12 cellular contexts compared by ENCODE assay signal in the genomic region with DNA sequence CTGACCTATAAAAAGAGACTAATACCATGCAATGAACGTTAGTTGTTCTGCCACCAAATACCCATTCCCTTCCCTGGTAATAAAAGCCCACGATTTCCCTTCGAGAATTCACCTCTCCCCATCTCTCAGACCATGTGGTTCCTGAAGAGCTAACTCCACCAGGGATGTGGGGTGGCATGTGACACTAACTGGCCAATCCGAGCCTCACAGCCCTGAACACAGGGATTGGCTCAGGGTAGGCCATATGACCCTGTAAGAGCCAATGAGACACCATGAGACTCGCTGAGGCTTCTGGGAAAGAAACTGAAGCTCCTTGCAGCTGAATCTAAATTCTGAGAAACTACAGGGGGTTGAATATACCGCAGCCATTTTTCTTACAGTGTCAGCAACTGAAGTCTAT. TPM values are rescaled to one million over a fixed set of nuclear protein-coding genes. Genes with fewer than 3 reads are reported as not detected.
DNase-seq lines count a peak whose midpoint lies in the region; ATAC-seq, FAIRE-seq and TF ChIP-seq lines count a peak whose summit lies in the region.
"Had no signal": no experiment of that assay in that cellular context is flagged by ENCODE, and none has a peak within 500 bp of the region (broad histone marks: within the 10 kb centered on the region; RNA-seq: fewer than 3 reads in every experiment).

No MANE protein-coding gene starts in this region.

- H3K4me3 ChIP-seq in lower lobe of right lung = no peak overlapping the region

- peak overlapping the region; percentile 21 for H3K27ac Mint-ChIP-seq in activated CD4-positive, alpha-beta T cell treated with anti-CD3 and anti-CD28 coated beads for 36 hours
- peak overlapping the region; percentile 5; the same call in 1 of the 2 replicates for H3K27ac Mint-ChIP-seq in WTC11
- peak overlapping the region in 2 of 6 donors; percentile 21 to 65 for H3K27ac Mint-ChIP-seq in naive B cell

- POLR2A ChIA-PET in activated CD4-positive, alpha-beta T cell treated with anti-CD3 and anti-CD28 coated beads for 36 hours (lab: Charles Lee) = interaction anchor here (0.6 to 1.4 kb wide), 3 partner anchors 9 to 69 kb away, joined by 3 to 4 read pairs (median 3); no protein-coding TSS in a partner anchor
- POLR2A ChIA-PET in WTC11 (lab: Charles Lee) = no interaction called here

- TF ChIP-seq CTCF in WTC11 (IDR thresholded peaks at IDR 0.05) = no peak
- no peak for TF ChIP-seq CTCF in lower lobe of right lung (IDR thresholded peaks at IDR 0.05)

- no peaks in the 10 kb centered on the region for H3K27me3 Mint-ChIP-seq in activated CD4-positive, alpha-beta T cell treated with anti-CD3 and anti-CD28 coated beads for 36 hours
- no peaks in the 10 kb centered on the region for H3K27me3 Mint-ChIP-seq in WTC11 (ENCODE audit: low read depth)
- no peaks in the 10 kb centered on the region for H3K27me3 Mint-ChIP-seq in naive B cell

- H3K36me3 Mint-ChIP-seq in activated CD4-positive, alpha-beta T cell treated with anti-CD3 and anti-CD28 coated beads for 36 hours (ENCODE audit: low read depth) = peaks cover 39% of the 10 kb centered on the region
- H3K36me3 Mint-ChIP-seq in WTC11 = peaks cover 31% of the 10 kb centered on the region
- H3K36me3 Mint-ChIP-seq in naive B cell = peaks cover 0 to 20% of the 10 kb centered on the region in 2 donors

- peaks cover 8% of the 10 kb centered on the region for H3K36me3 ChIP-seq in lower lobe of right lung

- peak; percentile 44 for DNase-seq in activated CD4-positive, alpha-beta T cell treated with anti-CD3 and anti-CD28 coated beads for 36 hours
- DNase-seq in activated CD4-positive, alpha-beta T cell treated with anti-CD3 and anti-CD28 coated beads, Interleukin-2, amount 50 U/mL, for 1 hour = no peak
- DNase-seq in HTR-8/SVneo (ENCODE audit: insufficient read length, low spot score) (peak; percentile 33), WTC11 (ENCODE audit: low spot score) (no peak), naive B cell (no peak), SIG-M5 (lab: John Stamatoyannopoulos, UW) (no peak), lower lobe of right lung (no peak)
- DNase-seq: effector memory CD4-positive, alpha-beta T cell; left cardiac atrium; MM.1S had no signal

- H3K9me3 ChIP-seq in lower lobe of right lung = no peaks in the 10 kb centered on the region

- ATAC-seq in activated CD4-positive, alpha-beta T cell treated with anti-CD3 and anti-CD28 coated beads for 36 hours = peak; percentile 94
- ATAC-seq in WTC11 (peak; percentile 69), naive B cell (ENCODE audit: low read depth in 2 of 2) (peak; percentile 46 to 49), GM18873 (IDR thresholded peaks at IDR 0.05; ENCODE audit: low FRiP score, unreplicated experiment) (no peak), lower lobe of right lung (no peak)
- ATAC-seq: left cardiac atrium had no signal

- CTCF ChIA-PET in activated CD4-positive, alpha-beta T cell treated with anti-CD3 and anti-CD28 coated beads for 36 hours (lab: Charles Lee) = interaction anchor here (0.6 to 1.3 kb wide), 8 partner anchors 8 to 842 kb away, joined by 3 to 6 read pairs (median 4); no protein-coding TSS in a partner anchor
- CTCF ChIA-PET in WTC11 (lab: Charles Lee) = interaction anchor here (1.3 to 4.9 kb wide), 3 partner anchors 24 to 70 kb away, joined by 6 to 38 read pairs (median 9); no protein-coding TSS in a partner anchor

- H3K4me1 ChIP-seq in lower lobe of right lung = peaks cover 15% of the 10 kb centered on the region

- FAIRE-seq in HTR-8/SVneo (lab: Jason Lieb, UNC) = no peak

- no peak overlapping the region for H3K4me3 Mint-ChIP-seq in activated CD4-positive, alpha-beta T cell treated with anti-CD3 and anti-CD28 coated beads for 36 hours
- H3K4me3 Mint-ChIP-seq in WTC11 = no peak overlapping the region
- H3K4me3 Mint-ChIP-seq in naive B cell = no peak overlapping the region
- H3K4me3 Mint-ChIP-seq: nephron had no signal

- peaks cover 44% of the 10 kb centered on the region for H3K4me1 Mint-ChIP-seq in activated CD4-positive, alpha-beta T cell treated with anti-CD3 and anti-CD28 coated beads for 36 hours
- peaks cover 6% of the 10 kb centered on the region for H3K4me1 Mint-ChIP-seq in WTC11
- peaks cover 21 to 40% (median 39%) of the 10 kb centered on the region in 3 donors for H3K4me1 Mint-ChIP-seq in naive B cell

- no peaks in the 10 kb centered on the region for H3K27me3 ChIP-seq in lower lobe of right lung (ENCODE audit: low read depth)

- intact Hi-C loops in activated CD4-positive, alpha-beta T cell treated with anti-CD3 and anti-CD28 coated beads for 36 hours (cut with DNase I, micrococcal nuclease) = no loop called here
- intact Hi-C loops in lower lobe of right lung (cut with DNase I) = no loop called here

- H3K27ac ChIP-seq in lower lobe of right lung = no peak overlapping the region

- no peaks in the 10 kb centered on the region for H3K9me3 Mint-ChIP-seq in activated CD4-positive, alpha-beta T cell treated with anti-CD3 and anti-CD28 coated beads for 36 hours (ENCODE audit: low read depth)
- peaks cover 18% of the 10 kb centered on the region for H3K9me3 Mint-ChIP-seq in WTC11
- no peaks in the 10 kb centered on the region for H3K9me3 Mint-ChIP-seq in naive B cell
- H3K9me3 Mint-ChIP-seq: nephron had no signal

TF ChIP-seq in WTC11, 78 proteins besides CTCF, POLR2A, EP300 and RAD21:
- peak; percentile 69 for TF ChIP-seq NFYB (CRISPR knock-in tag; conservative IDR thresholded peaks at IDR 0.05; ENCODE audit: low read depth)
- TF ChIP-seq, protein P1, sequence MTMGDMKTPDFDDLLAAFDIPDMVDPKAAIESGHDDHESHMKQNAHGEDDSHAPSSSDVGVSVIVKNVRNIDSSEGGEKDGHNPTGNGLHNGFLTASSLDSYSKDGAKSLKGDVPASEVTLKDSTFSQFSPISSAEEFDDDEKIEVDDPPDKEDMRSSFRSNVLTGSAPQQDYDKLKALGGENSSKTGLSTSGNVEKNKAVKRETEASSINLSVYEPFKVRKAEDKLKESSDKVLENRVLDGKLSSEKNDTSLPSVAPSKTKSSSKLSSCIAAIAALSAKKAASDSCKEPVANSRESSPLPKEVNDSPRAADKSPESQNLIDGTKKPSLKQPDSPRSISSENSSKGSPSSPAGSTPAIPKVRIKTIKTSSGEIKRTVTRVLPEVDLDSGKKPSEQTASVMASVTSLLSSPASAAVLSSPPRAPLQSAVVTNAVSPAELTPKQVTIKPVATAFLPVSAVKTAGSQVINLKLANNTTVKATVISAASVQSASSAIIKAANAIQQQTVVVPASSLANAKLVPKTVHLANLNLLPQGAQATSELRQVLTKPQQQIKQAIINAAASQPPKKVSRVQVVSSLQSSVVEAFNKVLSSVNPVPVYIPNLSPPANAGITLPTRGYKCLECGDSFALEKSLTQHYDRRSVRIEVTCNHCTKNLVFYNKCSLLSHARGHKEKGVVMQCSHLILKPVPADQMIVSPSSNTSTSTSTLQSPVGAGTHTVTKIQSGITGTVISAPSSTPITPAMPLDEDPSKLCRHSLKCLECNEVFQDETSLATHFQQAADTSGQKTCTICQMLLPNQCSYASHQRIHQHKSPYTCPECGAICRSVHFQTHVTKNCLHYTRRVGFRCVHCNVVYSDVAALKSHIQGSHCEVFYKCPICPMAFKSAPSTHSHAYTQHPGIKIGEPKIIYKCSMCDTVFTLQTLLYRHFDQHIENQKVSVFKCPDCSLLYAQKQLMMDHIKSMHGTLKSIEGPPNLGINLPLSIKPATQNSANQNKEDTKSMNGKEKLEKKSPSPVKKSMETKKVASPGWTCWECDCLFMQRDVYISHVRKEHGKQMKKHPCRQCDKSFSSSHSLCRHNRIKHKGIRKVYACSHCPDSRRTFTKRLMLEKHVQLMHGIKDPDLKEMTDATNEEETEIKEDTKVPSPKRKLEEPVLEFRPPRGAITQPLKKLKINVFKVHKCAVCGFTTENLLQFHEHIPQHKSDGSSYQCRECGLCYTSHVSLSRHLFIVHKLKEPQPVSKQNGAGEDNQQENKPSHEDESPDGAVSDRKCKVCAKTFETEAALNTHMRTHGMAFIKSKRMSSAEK (CRISPR knock-in tag; IDR thresholded peaks at IDR 0.05; ENCODE audit: borderline replicate concordance) = 0 out of 2 replicates have a peak, but pooled peaks have one; percentile 26
- TF ChIP-seq, protein P2, sequence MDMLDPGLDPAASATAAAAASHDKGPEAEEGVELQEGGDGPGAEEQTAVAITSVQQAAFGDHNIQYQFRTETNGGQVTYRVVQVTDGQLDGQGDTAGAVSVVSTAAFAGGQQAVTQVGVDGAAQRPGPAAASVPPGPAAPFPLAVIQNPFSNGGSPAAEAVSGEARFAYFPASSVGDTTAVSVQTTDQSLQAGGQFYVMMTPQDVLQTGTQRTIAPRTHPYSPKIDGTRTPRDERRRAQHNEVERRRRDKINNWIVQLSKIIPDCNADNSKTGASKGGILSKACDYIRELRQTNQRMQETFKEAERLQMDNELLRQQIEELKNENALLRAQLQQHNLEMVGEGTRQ (CRISPR knock-in tag; IDR thresholded peaks at IDR 0.05) = peak; percentile 87
- TF ChIP-seq, protein P3, sequence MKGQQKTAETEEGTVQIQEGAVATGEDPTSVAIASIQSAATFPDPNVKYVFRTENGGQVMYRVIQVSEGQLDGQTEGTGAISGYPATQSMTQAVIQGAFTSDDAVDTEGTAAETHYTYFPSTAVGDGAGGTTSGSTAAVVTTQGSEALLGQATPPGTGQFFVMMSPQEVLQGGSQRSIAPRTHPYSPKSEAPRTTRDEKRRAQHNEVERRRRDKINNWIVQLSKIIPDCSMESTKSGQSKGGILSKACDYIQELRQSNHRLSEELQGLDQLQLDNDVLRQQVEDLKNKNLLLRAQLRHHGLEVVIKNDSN (CRISPR knock-in tag; IDR thresholded peaks at IDR 0.05) = peak; percentile 79
- TF ChIP-seq, protein P4, sequence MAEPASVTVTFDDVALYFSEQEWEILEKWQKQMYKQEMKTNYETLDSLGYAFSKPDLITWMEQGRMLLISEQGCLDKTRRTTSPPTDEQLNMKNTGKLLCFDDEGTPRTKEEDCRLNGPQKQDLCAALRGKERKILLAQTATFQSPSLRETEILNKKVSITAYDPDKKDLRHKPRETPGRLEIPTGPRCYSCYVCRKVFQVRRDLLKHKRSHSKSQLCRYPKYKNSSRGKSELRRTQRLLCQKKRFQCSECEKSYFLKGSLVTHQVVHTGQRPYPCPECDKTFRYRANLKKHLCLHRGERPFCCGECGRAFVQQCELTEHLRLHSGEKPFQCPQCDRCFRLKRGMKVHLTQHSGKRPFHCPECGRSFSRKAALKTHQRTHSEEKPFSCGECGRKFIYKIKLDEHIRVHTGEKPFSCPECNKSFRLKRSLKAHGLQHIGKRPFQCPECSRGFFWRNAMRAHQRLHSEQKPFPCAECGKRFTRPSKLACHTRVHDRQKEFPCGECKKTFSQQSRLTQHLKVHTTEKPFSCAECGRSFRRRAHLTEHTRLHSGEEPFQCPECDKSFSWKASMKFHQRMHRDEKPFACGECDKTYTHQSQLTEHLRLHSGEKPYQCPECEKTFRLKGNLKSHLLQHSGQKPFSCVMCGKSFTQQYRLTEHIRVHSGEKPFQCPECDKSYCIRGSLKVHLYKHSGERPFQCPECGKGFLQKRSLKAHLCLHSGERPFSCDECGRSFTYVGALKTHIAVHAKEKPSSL (CRISPR knock-in tag; conservative IDR thresholded peaks at IDR 0.05) = no peak
- no peak for TF ChIP-seq ZNF263 (CRISPR knock-in tag; IDR thresholded peaks at IDR 0.05; ENCODE audit: low read depth)

RNA-seq across cellular contexts. Expression of a gene that starts 21.1 kb away (rescaled TPM):
- total RNA-seq in activated CD4-positive, alpha-beta T cell treated with anti-CD3 and anti-CD28 coated beads for 36 hours = 10 to 100 TPM; 55.3 to 58.0 TPM
- 46.5 to 49.1 TPM (median 47.4 TPM) in 3 replicates for total RNA-seq in WTC11 (2021)
- polyA plus RNA-seq in naive B cell (ENCODE audit: low read depth in 6 of 6) = 10 to 100 TPM; 34.5 to 94.7 (median 75.5) TPM
- 68.9 TPM for total RNA-seq in lower lobe of right lung

Comparison
In these comparisons a context has a peak if more than half of its experiments do, and no peak if none do; other contexts are left out.
1. DNase-seq: peak in activated CD4-positive, alpha-beta T cell treated with anti-CD3 and anti-CD28 coated beads for 36 hours (single experiment) and HTR-8/SVneo (single experiment); none in activated CD4-positive, alpha-beta T cell treated with anti-CD3 and anti-CD28 coated beads, Interleukin-2, amount 50 U/mL, for 1 hour (single experiment), WTC11 (single experiment), naive B cell (single experiment), SIG-M5 (single experiment) and lower lobe of right lung (single experiment).
2. ATAC-seq: peak in activated CD4-positive, alpha-beta T cell treated with anti-CD3 and anti-CD28 coated beads for 36 hours (single experiment), WTC11 (single experiment) and naive B cell (2 of 2); none in GM18873 (single experiment) and lower lobe of right lung (0 of 2).